Comparison of ENCODE assay signal across 11 cellular contexts in genomic region chr19:23991170-23991569, GRCh38.
DNase-seq lines count a peak whose midpoint lies in the region; ATAC-seq, FAIRE-seq and TF ChIP-seq lines count a peak whose summit lies in the region.
"Had no signal": no experiment of that assay in that cellular context is flagged by ENCODE, and none has a peak within 500 bp of the region (broad histone marks: within the 10 kb centered on the region; RNA-seq: fewer than 3 reads in every experiment).

No MANE protein-coding gene starts in this region.

- intact Hi-C loops in PC-9 (cut with micrococcal nuclease; ENCODE audit: unreplicated experiment) = no loop called here
- intact Hi-C loops in aorta (cut with DNase I) = no loop called here

- H3F3A ChIP-seq in PC-9 (ENCODE audit: insufficient read depth, low read depth) = 0 out of 2 replicates have a peak, but pooled peaks cover 13% of the 10 kb centered on the region

- no peak for ATAC-seq in GM19023 (IDR thresholded peaks at IDR 0.05; ENCODE audit: unreplicated experiment)
- ATAC-seq in aorta (ENCODE audit: low FRiP score) = no peak
- ATAC-seq: mucosa of descending colon; stimulated activated memory B cell treated with anti-CD40 and anti-IgM and Interleukin-4, amounts not matched to agents 10 μg/mL and 1 μg/mL and 100 μg/mL, for 72 hours had no signal

- H4K20me1 ChIP-seq in PC-9 (ENCODE audit: insufficient read depth) (no peaks in the 10 kb centered on the region), hepatocyte (ENCODE audit: insufficient read depth, poor library complexity, severe bottlenecking) (no peaks in the 10 kb centered on the region)

- WGBS in hepatocyte (ENCODE audit: low lambda C conversion rate, missing lambda C conversion rate) = 92% methylated on average over 1 of the region's 1 CpG
- 76 to 89% methylated on average over 1 of the region's 1 CpG for WGBS in aorta, 2 donors

- H3K36me3 ChIP-seq in PC-9 (ENCODE audit: low read depth) = no peaks in the 10 kb centered on the region; the same call in 1 of the 2 replicates
- H3K36me3 ChIP-seq in hepatocyte (replicated peaks; ENCODE audit: insufficient read depth, low read depth) = no peaks in the 10 kb centered on the region
- no peaks in the 10 kb centered on the region for H3K36me3 ChIP-seq in aorta (ENCODE audit: control insufficient read depth in 1 of 2, insufficient read depth in 2 of 2, low read length in 1 of 2)
- H3K36me3 ChIP-seq: Peyer's patch had no signal

- H3K4me1 ChIP-seq in PC-9 (replicated peaks; ENCODE audit: insufficient read depth) (peaks cover 19% of the 10 kb centered on the region), hepatocyte (ENCODE audit: insufficient read depth) (no peaks in the 10 kb centered on the region), aorta (ENCODE audit: control insufficient read depth in 1 of 2, insufficient read depth in 2 of 2, low read length in 2 of 2) (no peaks in the 10 kb centered on the region)
- H3K4me1 ChIP-seq: Peyer's patch had no signal

- H3K4me3 ChIP-seq in LNCaP clone FGC (ENCODE audit: low read depth, low read length) (no peak overlapping the region), PC-9 (no peak overlapping the region), hepatocyte (no peak overlapping the region), aorta (ENCODE audit: low read length in 2 of 2) (no peak overlapping the region)
- H3K4me3 ChIP-seq: mucosa of descending colon, Peyer's patch had no signal

- BruUV-seq in PC-9 (replicated peaks; lab: Mats Ljungman, UMichigan) = no TSS peak

- H2AFZ ChIP-seq in PC-9 (no peak overlapping the region), hepatocyte (no peak overlapping the region)

- CTCF ChIA-PET in PC-9 (lab: Charles Lee) = interaction anchor here (0.6 kb wide), 1 partner anchor 20 kb away, joined by 4 read pairs; no protein-coding TSS in a partner anchor

- H3K27me3 ChIP-seq in PC-9 (ENCODE audit: insufficient read depth, low read depth) (no peaks in the 10 kb centered on the region), hepatocyte (no peaks in the 10 kb centered on the region), aorta (ENCODE audit: control insufficient read depth in 1 of 2, insufficient read depth in 2 of 2, low read length in 1 of 2) (no peaks in the 10 kb centered on the region)
- H3K27me3 ChIP-seq: Peyer's patch had no signal

- TF ChIP-seq CTCF in LNCaP clone FGC (IDR thresholded peaks at IDR 0.05; ENCODE audit: control insufficient read depth, extremely low read depth, insufficient read depth) (no peak), PC-9 (conservative IDR thresholded peaks at IDR 0.05) (no peak), hepatocyte (IDR thresholded peaks at IDR 0.05; ENCODE audit: poor library complexity) (no peak)

- H3K9me2 ChIP-seq in PC-9 (ENCODE audit: insufficient read depth) (no peaks in the 10 kb centered on the region), hepatocyte (replicated peaks; ENCODE audit: insufficient read depth) (no peaks in the 10 kb centered on the region)

- H3K9me3 ChIP-seq in PC-9 (ENCODE audit: insufficient read depth, low read depth) = peaks cover 31% of the 10 kb centered on the region
- no peaks in the 10 kb centered on the region for H3K9me3 ChIP-seq in hepatocyte (ENCODE audit: low read depth)
- H3K9me3 ChIP-seq in aorta (ENCODE audit: control insufficient read depth, low read length) = no peaks in the 10 kb centered on the region
- H3K9me3 ChIP-seq: Peyer's patch had no signal

- FAIRE-seq in GM19239 (lab: Jason Lieb, UNC) = no peak

- POLR2A ChIA-PET in PC-9 (lab: Charles Lee; ENCODE audit: unreplicated experiment) = interaction anchor here (0.6 kb wide), 1 partner anchor 42 kb away, joined by 3 read pairs; no protein-coding TSS in a partner anchor

- H3K79me2 ChIP-seq in PC-9 (ENCODE audit: low read depth) (no peaks in the 10 kb centered on the region), hepatocyte (no peaks in the 10 kb centered on the region)

- DNase-seq in DMS153 (lab: John Stamatoyannopoulos, UW) (peak; percentile 82), LNCaP clone FGC (ENCODE audit: low read depth) (peak; percentile 48), PC-9 (peak; percentile 72 to 98), hepatocyte (ENCODE audit: low spot score) (peak; percentile 11), NCI-H2081 treated with DMSO at 0.1 percent for 48 hours (lab: John Stamatoyannopoulos, UW) (no peak), aorta (no peak), GM19239 (ENCODE audit: insufficient read length, low spot score) (no peak)
- DNase-seq: Peyer's patch had no signal

- H3K4me2 ChIP-seq in PC-9 = no peak overlapping the region; the same call in 1 of the 2 replicates
- no peak overlapping the region for H3K4me2 ChIP-seq in hepatocyte

- H3K27ac ChIP-seq in PC-9 (peak overlapping the region; percentile 45), hepatocyte (no peak overlapping the region), aorta (ENCODE audit: low read depth in 1 of 2, low read length in 2 of 2) (no peak overlapping the region)
- H3K27ac ChIP-seq: Peyer's patch had no signal

Comparison
In these comparisons a context has a peak if more than half of its experiments do, and no peak if none do; other contexts are left out.
1. DNase-seq: peak in DMS153 (single experiment), LNCaP clone FGC (single experiment), PC-9 (2 of 2) and hepatocyte (single experiment); none in NCI-H2081 treated with DMSO at 0.1 percent for 48 hours (single experiment), aorta (0 of 2) and GM19239 (single experiment).